In genomic region chr22:47236718-47237117, GRCh38 we compare ENCODE assay signal across 29 cellular contexts.
"Had no signal": no experiment of that assay in that cellular context is flagged by ENCODE, and none has a peak within 500 bp of the region (broad histone marks: within the 10 kb centered on the region; RNA-seq: fewer than 3 reads in every experiment).

No MANE protein-coding gene starts in this region.

- H3K4me2 ChIP-seq: smooth muscle cell had no signal

- H3K27ac ChIP-seq: neutrophil, pancreas, prostate gland, skin epidermis, spleen, suprapubic skin, testis, tibial artery, transverse colon, upper lobe of right lung, vagina had no signal

- FAIRE-seq: pancreas had no signal

- H3K4me3 Mint-ChIP-seq: naive thymus-derived CD4-positive, alpha-beta T cell; natural killer cell; nephron; stimulated activated memory B cell treated with anti-CD40 and anti-IgM and Interleukin-4, amounts not matched to agents 10 μg/mL and 1 μg/mL and 100 μg/mL, for 72 hours; stimulated activated naive CD8-positive, alpha-beta T cell treated with anti-CD3 and anti-CD28 coated beads, Interleukin-15, amount 100 ng/mL, for 72 hours; type B pancreatic cell had no signal

- DNase-seq: naive thymus-derived CD4-positive, alpha-beta T cell; natural killer cell; nucleus accumbens; pancreas; right cardiac atrium; spleen; stimulated activated CD4-positive, alpha-beta T cell treated with anti-CD3 and anti-CD28 coated beads, Interleukin-12 subunit alpha, Interleukin-12 subunit beta, amount 100 ng/mL, for 4 hours; stimulated activated CD4-positive, alpha-beta T cell treated with anti-CD3 and anti-CD28 coated beads, Interleukin-1b, Interleukin-23, amount 100 ng/mL, for 48 hours; stimulated activated CD4-positive, alpha-beta T cell treated with anti-CD3 and anti-CD28 coated beads, Interleukin-4, amount 100 ng/mL, for 1 hour; stimulated activated CD4-positive, alpha-beta T cell treated with anti-CD3 and anti-CD28 coated beads, Interleukin-4, amount 100 ng/mL, for 4 hours; stimulated activated CD8-positive, alpha-beta memory T cell treated with anti-CD3 and anti-CD28 coated beads, Interleukin-4, amount 100 ng/mL, for 48 hours; stimulated activated naive CD4-positive, alpha-beta T cell; stimulated activated naive CD8-positive, alpha-beta T cell treated with anti-CD3 and anti-CD28 coated beads, Interleukin-15, amount 100 ng/mL, for 72 hours; stimulated activated naive CD8-positive, alpha-beta T cell treated with anti-CD3 and anti-CD28 coated beads, Interleukin-15, Interleukin-2, amounts not matched to agents 100 U/mL and 50 U/mL, for 24 hours; substantia nigra; testis; tibial artery; transverse colon; upper lobe of right lung had no signal

- H3K27ac Mint-ChIP-seq: naive thymus-derived CD4-positive, alpha-beta T cell; natural killer cell; nephron; stimulated activated memory B cell treated with anti-CD40 and anti-IgM and Interleukin-4, amounts not matched to agents 10 μg/mL and 1 μg/mL and 100 μg/mL, for 72 hours; stimulated activated naive CD8-positive, alpha-beta T cell treated with anti-CD3 and anti-CD28 coated beads, Interleukin-15, amount 100 ng/mL, for 72 hours; type B pancreatic cell had no signal

- H3K36me3 Mint-ChIP-seq: naive thymus-derived CD4-positive, alpha-beta T cell; natural killer cell; stimulated activated memory B cell treated with anti-CD40 and anti-IgM and Interleukin-4, amounts not matched to agents 10 μg/mL and 1 μg/mL and 100 μg/mL, for 72 hours; type B pancreatic cell had no signal

- H3K9me3 Mint-ChIP-seq: natural killer cell had no signal

- H3K36me3 ChIP-seq: neutrophil, pancreas, prostate gland, spleen, suprapubic skin, tibial artery, transverse colon, upper lobe of right lung, vagina had no signal

- H3K4me3 ChIP-seq: pancreas, prostate gland, skin epidermis, smooth muscle cell, spleen, suprapubic skin, testis, tibial artery, transverse colon, upper lobe of right lung, vagina had no signal

- H3K9me3 ChIP-seq: neutrophil, pancreas, prostate gland, suprapubic skin, testis, transverse colon, vagina had no signal

- H3K4me1 ChIP-seq: pancreas, prostate gland, spleen, suprapubic skin, testis, tibial artery, transverse colon, upper lobe of right lung, vagina had no signal

- H3K27me3 Mint-ChIP-seq: type B pancreatic cell had no signal

- ATAC-seq: naive thymus-derived CD4-positive, alpha-beta T cell; natural killer cell; pancreas; right cardiac atrium; sciatic nerve; stimulated activated memory B cell treated with anti-CD40 and anti-IgM and Interleukin-4, amounts not matched to agents 10 μg/mL and 1 μg/mL and 100 μg/mL, for 72 hours; stimulated activated naive CD8-positive, alpha-beta T cell treated with anti-CD3 and anti-CD28 coated beads, Interleukin-15, amount 100 ng/mL, for 72 hours; stimulated activated naive CD8-positive, alpha-beta T cell treated with anti-CD3 and anti-CD28 coated beads, Interleukin-15, Interleukin-2, amounts not matched to agents 100 U/mL and 50 U/mL, for 24 hours; upper lobe of right lung had no signal

- H3K27me3 ChIP-seq: neutrophil, pancreas, testis, transverse colon, upper lobe of right lung, vagina had no signal

- H3K4me1 Mint-ChIP-seq: naive thymus-derived CD4-positive, alpha-beta T cell; natural killer cell; nephron; stimulated activated memory B cell treated with anti-CD40 and anti-IgM and Interleukin-4, amounts not matched to agents 10 μg/mL and 1 μg/mL and 100 μg/mL, for 72 hours; stimulated activated naive CD8-positive, alpha-beta T cell treated with anti-CD3 and anti-CD28 coated beads, Interleukin-15, amount 100 ng/mL, for 72 hours had no signal
